In the genomic region with DNA sequence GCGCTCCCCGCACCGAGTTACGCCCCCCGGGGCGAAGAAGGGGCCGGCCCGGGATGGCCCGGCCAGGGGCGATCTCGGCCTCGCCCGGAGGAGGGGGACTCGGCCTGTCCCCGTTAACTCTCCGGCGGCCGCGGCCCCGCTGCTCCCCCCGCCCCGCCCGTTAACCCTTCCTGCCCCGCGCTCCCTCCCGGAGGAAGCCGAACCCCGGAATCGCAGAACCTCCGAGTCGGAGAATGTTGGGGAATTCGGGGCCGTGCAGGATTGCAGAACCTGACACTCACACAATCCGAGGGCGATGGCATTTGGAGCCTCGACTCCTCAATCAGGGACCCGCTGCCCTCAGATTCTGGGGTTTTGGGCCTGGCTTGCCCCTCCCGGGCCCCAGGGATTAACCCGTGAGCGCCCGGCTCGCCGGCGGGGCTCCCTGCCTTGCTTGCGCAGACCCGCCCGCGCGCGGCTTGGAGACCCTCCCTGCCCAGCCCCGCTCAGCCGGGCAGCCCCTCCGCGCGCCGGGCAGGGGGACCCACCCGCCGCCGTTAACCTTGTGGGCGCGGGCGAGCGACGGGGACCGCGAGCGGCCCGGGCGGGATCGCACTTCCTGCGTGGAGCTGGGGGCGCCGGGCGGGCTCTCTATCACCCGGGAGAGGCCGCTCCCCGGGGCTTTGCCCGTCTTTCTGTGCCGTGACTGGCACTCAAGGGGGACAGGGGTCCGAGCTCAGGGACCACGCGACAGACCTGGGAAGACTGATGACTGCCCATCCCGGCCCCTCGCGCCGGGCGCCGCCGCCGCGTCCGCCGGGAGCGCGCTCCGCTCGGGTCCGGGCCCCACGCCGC, we compare ENCODE assay signal across 9 cellular contexts. TPM values are rescaled to one million over a fixed set of nuclear protein-coding genes. Genes with fewer than 3 reads are reported as not detected.
DNase-seq lines count a peak whose midpoint lies in the region; ATAC-seq and TF ChIP-seq lines count a peak whose summit lies in the region.
"Had no signal": no experiment of that assay in that cellular context is flagged by ENCODE, and none has a peak within 500 bp of the region (broad histone marks: within the 10 kb centered on the region; RNA-seq: fewer than 3 reads in every experiment).

No MANE protein-coding gene starts in this region.

- no peaks in the 10 kb centered on the region for H3K9me3 ChIP-seq in BLaER1 treated with 17β-estradiol and CSF1 and Interleukin-3, amounts not matched to agents 10 nM and 100 nM (replicated peaks in 1 of 11)
- no peaks in the 10 kb centered on the region for H3K9me3 ChIP-seq in Peyer's patch
- H3K9me3 ChIP-seq in psoas muscle = no peaks in the 10 kb centered on the region

- intact Hi-C loops in psoas muscle (cut with DNase I) = no loop called here

- no peak overlapping the region for H3K27ac ChIP-seq in BLaER1 treated with 17β-estradiol and CSF1 and Interleukin-3, amounts not matched to agents 10 nM and 100 nM
- H3K27ac ChIP-seq in Peyer's patch (no peak overlapping the region), psoas muscle (no peak overlapping the region)

- TF ChIP-seq CTCF in Peyer's patch (IDR thresholded peaks at IDR 0.05) (no peak), fibroblast of the aortic adventitia (IDR thresholded peaks at IDR 0.05; ENCODE audit: insufficient read depth, low read length) (no peak), psoas muscle (IDR thresholded peaks at IDR 0.05) (no peak)

- WGBS in psoas muscle, 3 donors = 0 to 1% (median 0%) methylated on average over 51 to 99 of the region's 100 CpGs

- no peak for ATAC-seq in psoas muscle
- no peak for ATAC-seq in HG03457 (IDR thresholded peaks at IDR 0.05; ENCODE audit: unreplicated experiment)

- peaks cover 28 to 99% (median 96%) of the 10 kb centered on the region in 10 experiments for H3K4me1 ChIP-seq in BLaER1 treated with 17β-estradiol and CSF1 and Interleukin-3, amounts not matched to agents 10 nM and 100 nM
- H3K4me1 ChIP-seq in Peyer's patch (peaks cover 0 to 24% (median 9%) of the 10 kb centered on the region in 4 donors), psoas muscle (peaks cover 6% of the 10 kb centered on the region)

- peaks cover 0 to 64% (median 28%) of the 10 kb centered on the region in 11 experiments; a peak in 15 of 22 replicates for H4K20me1 ChIP-seq in BLaER1 treated with 17β-estradiol and CSF1 and Interleukin-3, amounts not matched to agents 10 nM and 100 nM

- H3K27me3 ChIP-seq in BLaER1 treated with 17β-estradiol and CSF1 and Interleukin-3, amounts not matched to agents 10 nM and 100 nM = peaks cover 52 to 95% (median 71%) of the 10 kb centered on the region in 11 experiments
- peaks cover 0 to 32% of the 10 kb centered on the region in 2 donors for H3K27me3 ChIP-seq in Peyer's patch
- H3K27me3 ChIP-seq in psoas muscle (ENCODE audit: insufficient read depth in 3 of 3, low read length in 2 of 3) = peaks cover 0 to 77% (median 21%) of the 10 kb centered on the region in 3 donors

- H3K4me3 ChIP-seq in BLaER1 treated with 17β-estradiol and CSF1 and Interleukin-3, amounts not matched to agents 10 nM and 100 nM = peak overlapping the region; percentile 50 to 72 (median 60)
- H3K4me3 ChIP-seq in Peyer's patch = peak overlapping the region; percentile 17 to 51 (median 40)
- H3K4me3 ChIP-seq in fibroblast of the aortic adventitia (ENCODE audit: low read depth, low read length) = peak overlapping the region; percentile 17
- peak overlapping the region; percentile 64 for H3K4me3 ChIP-seq in psoas muscle

- no peak for TF ChIP-seq POLR2A in Peyer's patch (IDR thresholded peaks at IDR 0.05)

- no peak for DNase-seq in Peyer's patch
- no peak for DNase-seq in fibroblast of the aortic adventitia (ENCODE audit: low read depth)
- no peak for DNase-seq in psoas muscle
- no peak for DNase-seq in HK-2 (ENCODE audit: unreplicated experiment)
- no peak for DNase-seq in NCI-H2107 (lab: John Stamatoyannopoulos, UW)
- DNase-seq in NCI-H1436 treated with DMSO at 0.1 percent for 48 hours (lab: John Stamatoyannopoulos, UW) = no peak
- DNase-seq: NCI-H510A had no signal

- H3K36me3 ChIP-seq in BLaER1 treated with 17β-estradiol and CSF1 and Interleukin-3, amounts not matched to agents 10 nM and 100 nM = no peaks in the 10 kb centered on the region
- no peaks in the 10 kb centered on the region for H3K36me3 ChIP-seq in Peyer's patch
- H3K36me3 ChIP-seq in psoas muscle (ENCODE audit: insufficient read depth in 1 of 2, low read depth in 1 of 2) = no peaks in the 10 kb centered on the region

- H3K9ac ChIP-seq in BLaER1 treated with 17β-estradiol and CSF1 and Interleukin-3, amounts not matched to agents 10 nM and 100 nM = peak overlapping the region in 8 of 11 experiments; percentile 32 to 58 (median 48); a peak in 13 of 22 replicates

- H3K4me2 ChIP-seq in BLaER1 treated with 17β-estradiol and CSF1 and Interleukin-3, amounts not matched to agents 10 nM and 100 nM = peak overlapping the region; percentile 88 to 99 (median 97)

RNA-seq across cellular contexts. Expression of a gene that starts 18.8 kb away (rescaled TPM):
- total RNA-seq in Peyer's patch (10 to 100 TPM in 1 of 4 donors, 1 to 10 TPM in 2, not detected in 1; 1.6 to 31.8 (median 6.6) TPM), fibroblast of the aortic adventitia (ENCODE audit: low replicate concordance) (0.18 and 0.33 TPM in 2 replicates), psoas muscle (1 to 10 TPM in 2 of 4 donors, under 1 TPM in 2; 0.13 to 1.0 (median 0.91) TPM)
- polyA plus RNA-seq in psoas muscle = under 1 TPM in 2 of 3 donors, not detected in 1; 0.08 to 0.14 TPM
